1 cellular context compared by ENCODE assay signal in the genomic region with DNA sequence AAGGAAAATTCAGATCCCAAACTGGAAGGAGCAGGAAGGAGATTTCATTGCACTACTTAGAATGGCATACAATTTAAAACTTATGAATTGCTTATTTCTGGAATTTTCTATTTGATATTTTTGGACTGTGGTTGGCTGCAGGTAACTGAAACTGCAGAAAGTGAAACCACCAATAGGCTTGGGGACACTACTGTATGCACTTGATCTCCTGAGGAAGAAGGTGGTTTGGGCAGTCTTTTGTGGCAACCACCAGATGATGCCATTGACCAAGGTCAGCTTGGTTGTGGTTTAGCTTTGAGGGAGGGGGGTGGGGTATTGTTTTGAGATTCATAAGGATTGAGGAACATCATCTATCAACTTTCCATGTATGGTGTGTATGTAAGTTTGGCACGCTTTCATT.
TF ChIP-seq lines count a peak whose summit lies in the region.

No MANE protein-coding gene starts in this region.

TF ChIP-seq in GM23338, 12 proteins besides CTCF, POLR2A, EP300 and RAD21 (continued from another document):
- TF ChIP-seq, protein P1, sequence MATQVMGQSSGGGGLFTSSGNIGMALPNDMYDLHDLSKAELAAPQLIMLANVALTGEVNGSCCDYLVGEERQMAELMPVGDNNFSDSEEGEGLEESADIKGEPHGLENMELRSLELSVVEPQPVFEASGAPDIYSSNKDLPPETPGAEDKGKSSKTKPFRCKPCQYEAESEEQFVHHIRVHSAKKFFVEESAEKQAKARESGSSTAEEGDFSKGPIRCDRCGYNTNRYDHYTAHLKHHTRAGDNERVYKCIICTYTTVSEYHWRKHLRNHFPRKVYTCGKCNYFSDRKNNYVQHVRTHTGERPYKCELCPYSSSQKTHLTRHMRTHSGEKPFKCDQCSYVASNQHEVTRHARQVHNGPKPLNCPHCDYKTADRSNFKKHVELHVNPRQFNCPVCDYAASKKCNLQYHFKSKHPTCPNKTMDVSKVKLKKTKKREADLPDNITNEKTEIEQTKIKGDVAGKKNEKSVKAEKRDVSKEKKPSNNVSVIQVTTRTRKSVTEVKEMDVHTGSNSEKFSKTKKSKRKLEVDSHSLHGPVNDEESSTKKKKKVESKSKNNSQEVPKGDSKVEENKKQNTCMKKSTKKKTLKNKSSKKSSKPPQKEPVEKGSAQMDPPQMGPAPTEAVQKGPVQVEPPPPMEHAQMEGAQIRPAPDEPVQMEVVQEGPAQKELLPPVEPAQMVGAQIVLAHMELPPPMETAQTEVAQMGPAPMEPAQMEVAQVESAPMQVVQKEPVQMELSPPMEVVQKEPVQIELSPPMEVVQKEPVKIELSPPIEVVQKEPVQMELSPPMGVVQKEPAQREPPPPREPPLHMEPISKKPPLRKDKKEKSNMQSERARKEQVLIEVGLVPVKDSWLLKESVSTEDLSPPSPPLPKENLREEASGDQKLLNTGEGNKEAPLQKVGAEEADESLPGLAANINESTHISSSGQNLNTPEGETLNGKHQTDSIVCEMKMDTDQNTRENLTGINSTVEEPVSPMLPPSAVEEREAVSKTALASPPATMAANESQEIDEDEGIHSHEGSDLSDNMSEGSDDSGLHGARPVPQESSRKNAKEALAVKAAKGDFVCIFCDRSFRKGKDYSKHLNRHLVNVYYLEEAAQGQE (IDR thresholded peaks at IDR 0.05; ENCODE audit: unreplicated experiment), result no peak
- TF ChIP-seq, protein P2, sequence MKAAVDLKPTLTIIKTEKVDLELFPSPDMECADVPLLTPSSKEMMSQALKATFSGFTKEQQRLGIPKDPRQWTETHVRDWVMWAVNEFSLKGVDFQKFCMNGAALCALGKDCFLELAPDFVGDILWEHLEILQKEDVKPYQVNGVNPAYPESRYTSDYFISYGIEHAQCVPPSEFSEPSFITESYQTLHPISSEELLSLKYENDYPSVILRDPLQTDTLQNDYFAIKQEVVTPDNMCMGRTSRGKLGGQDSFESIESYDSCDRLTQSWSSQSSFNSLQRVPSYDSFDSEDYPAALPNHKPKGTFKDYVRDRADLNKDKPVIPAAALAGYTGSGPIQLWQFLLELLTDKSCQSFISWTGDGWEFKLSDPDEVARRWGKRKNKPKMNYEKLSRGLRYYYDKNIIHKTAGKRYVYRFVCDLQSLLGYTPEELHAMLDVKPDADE (IDR thresholded peaks at IDR 0.05), result no peak
- TF ChIP-seq, protein P3, sequence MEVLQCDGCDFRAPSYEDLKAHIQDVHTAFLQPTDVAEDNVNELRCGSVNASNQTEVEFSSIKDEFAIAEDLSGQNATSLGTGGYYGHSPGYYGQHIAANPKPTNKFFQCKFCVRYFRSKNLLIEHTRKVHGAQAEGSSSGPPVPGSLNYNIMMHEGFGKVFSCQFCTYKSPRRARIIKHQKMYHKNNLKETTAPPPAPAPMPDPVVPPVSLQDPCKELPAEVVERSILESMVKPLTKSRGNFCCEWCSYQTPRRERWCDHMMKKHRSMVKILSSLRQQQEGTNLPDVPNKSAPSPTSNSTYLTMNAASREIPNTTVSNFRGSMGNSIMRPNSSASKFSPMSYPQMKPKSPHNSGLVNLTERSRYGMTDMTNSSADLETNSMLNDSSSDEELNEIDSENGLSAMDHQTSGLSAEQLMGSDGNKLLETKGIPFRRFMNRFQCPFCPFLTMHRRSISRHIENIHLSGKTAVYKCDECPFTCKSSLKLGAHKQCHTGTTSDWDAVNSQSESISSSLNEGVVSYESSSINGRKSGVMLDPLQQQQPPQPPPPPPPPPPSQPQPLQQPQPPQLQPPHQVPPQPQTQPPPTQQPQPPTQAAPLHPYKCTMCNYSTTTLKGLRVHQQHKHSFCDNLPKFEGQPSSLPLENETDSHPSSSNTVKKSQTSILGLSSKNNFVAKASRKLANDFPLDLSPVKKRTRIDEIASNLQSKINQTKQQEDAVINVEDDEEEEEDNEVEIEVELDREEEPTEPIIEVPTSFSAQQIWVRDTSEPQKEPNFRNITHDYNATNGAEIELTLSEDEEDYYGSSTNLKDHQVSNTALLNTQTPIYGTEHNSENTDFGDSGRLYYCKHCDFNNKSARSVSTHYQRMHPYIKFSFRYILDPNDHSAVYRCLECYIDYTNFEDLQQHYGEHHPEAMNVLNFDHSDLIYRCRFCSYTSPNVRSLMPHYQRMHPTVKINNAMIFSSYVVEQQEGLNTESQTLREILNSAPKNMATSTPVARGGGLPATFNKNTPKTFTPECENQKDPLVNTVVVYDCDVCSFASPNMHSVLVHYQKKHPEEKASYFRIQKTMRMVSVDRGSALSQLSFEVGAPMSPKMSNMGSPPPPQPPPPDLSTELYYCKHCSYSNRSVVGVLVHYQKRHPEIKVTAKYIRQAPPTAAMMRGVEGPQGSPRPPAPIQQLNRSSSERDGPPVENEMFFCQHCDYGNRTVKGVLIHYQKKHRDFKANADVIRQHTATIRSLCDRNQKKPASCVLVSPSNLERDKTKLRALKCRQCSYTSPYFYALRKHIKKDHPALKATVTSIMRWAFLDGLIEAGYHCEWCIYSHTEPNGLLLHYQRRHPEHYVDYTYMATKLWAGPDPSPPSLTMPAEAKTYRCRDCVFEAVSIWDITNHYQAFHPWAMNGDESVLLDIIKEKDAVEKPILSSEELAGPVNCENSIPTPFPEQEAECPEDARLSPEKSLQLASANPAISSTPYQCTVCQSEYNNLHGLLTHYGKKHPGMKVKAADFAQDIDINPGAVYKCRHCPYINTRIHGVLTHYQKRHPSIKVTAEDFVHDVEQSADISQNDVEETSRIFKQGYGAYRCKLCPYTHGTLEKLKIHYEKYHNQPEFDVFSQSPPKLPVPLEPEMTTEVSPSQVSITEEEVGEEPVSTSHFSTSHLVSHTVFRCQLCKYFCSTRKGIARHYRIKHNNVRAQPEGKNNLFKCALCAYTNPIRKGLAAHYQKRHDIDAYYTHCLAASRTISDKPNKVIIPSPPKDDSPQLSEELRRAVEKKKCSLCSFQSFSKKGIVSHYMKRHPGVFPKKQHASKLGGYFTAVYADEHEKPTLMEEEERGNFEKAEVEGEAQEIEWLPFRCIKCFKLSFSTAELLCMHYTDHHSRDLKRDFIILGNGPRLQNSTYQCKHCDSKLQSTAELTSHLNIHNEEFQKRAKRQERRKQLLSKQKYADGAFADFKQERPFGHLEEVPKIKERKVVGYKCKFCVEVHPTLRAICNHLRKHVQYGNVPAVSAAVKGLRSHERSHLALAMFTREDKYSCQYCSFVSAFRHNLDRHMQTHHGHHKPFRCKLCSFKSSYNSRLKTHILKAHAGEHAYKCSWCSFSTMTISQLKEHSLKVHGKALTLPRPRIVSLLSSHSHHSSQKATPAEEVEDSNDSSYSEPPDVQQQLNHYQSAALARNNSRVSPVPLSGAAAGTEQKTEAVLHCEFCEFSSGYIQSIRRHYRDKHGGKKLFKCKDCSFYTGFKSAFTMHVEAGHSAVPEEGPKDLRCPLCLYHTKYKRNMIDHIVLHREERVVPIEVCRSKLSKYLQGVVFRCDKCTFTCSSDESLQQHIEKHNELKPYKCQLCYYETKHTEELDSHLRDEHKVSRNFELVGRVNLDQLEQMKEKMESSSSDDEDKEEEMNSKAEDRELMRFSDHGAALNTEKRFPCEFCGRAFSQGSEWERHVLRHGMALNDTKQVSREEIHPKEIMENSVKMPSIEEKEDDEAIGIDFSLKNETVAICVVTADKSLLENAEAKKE (CRISPR knock-in tag; IDR thresholded peaks at IDR 0.05), result no peak
- TF ChIP-seq POLR2AphosphoS5 (IDR thresholded peaks at IDR 0.05; ENCODE audit: low read depth), result no peak
